In genomic region chr4:4182835-4183568, GRCh38 we compare ENCODE assay signal across 8 cellular contexts. TPM values are rescaled to one million over a fixed set of nuclear protein-coding genes. Genes with fewer than 3 reads are reported as not detected.
DNase-seq lines count a peak whose midpoint lies in the region; ATAC-seq, FAIRE-seq and TF ChIP-seq lines count a peak whose summit lies in the region.

No MANE protein-coding gene starts in this region.

- FAIRE-seq in HTR-8/SVneo (lab: Jason Lieb, UNC) (no peak), GM12878 (lab: Jason Lieb, UNC) (no peak)

- TF ChIP-seq CTCF in GM12878 (IDR thresholded peaks at IDR 0.05 in 2 of 3, conservative IDR thresholded peaks at IDR 0.05 in 1 of 3; ENCODE audit: control insufficient read depth in 2 of 3, extremely low read depth in 1 of 3, insufficient read depth in 1 of 3, low read depth in 3 of 3, low read length in 3 of 3) (peak; percentile 55 to 80 (median 78)), mucosa of descending colon (IDR thresholded peaks at IDR 0.05) (peak; percentile 43)

- intact Hi-C loops in GM12878 (cut with micrococcal nuclease; ENCODE audit: unreplicated experiment), result no loop called here
- intact Hi-C loops in mucosa of descending colon (cut with DNase I, micrococcal nuclease), result no loop called here
- intact Hi-C loops in aorta (cut with DNase I), result no loop called here

- DNase-seq in SIG-M5 treated with dmso at 0.1 percent for 504 hours (lab: John Stamatoyannopoulos, UW; ENCODE audit: unreplicated experiment) (peak; percentile 9), SIG-M5 (lab: John Stamatoyannopoulos, UW) (no peak), HTR-8/SVneo (ENCODE audit: insufficient read length, low spot score) (peak; percentile 20), GM12878 (ENCODE audit: low read depth, low spot score) (no peak), mucosa of descending colon (peak in 2 of 3 donors; percentile 9 to 35), aorta (no peak), EL (no peak)

- H3K4me2 ChIP-seq in GM12878 (ENCODE audit: control insufficient read depth, insufficient read depth), result no peak overlapping the region

- H3K4me3 ChIP-seq in GM12878 (no peak overlapping the region), mucosa of descending colon (no peak overlapping the region), aorta (ENCODE audit: low read length in 2 of 2) (no peak overlapping the region)

- H3K4me1 ChIP-seq in GM12878 (ENCODE audit: control insufficient read depth, insufficient read depth, low read length), result no peaks in the 10 kb centered on the region
- no peaks in the 10 kb centered on the region for H3K4me1 ChIP-seq in mucosa of descending colon (ENCODE audit: low read depth)
- no peaks in the 10 kb centered on the region for H3K4me1 ChIP-seq in aorta (ENCODE audit: control insufficient read depth in 1 of 2, insufficient read depth in 2 of 2, low read length in 2 of 2)

- H3K27me3 ChIP-seq in GM12878 (replicated peaks in 1 of 2; ENCODE audit: control insufficient read depth in 2 of 2, insufficient read depth in 2 of 2, low read length in 1 of 2) (no peaks in the 10 kb centered on the region), aorta (ENCODE audit: control insufficient read depth in 1 of 2, insufficient read depth in 2 of 2, low read length in 1 of 2) (no peaks in the 10 kb centered on the region)

- no peak for TF ChIP-seq POLR2A in GM12878 (IDR thresholded peaks at IDR 0.05; ENCODE audit: low read depth, low read length)

- CTCF ChIA-PET in GM12878 (lab: Yijun Ruan, JAX), result interaction anchor here (0.6 to 1.6 kb wide), 11 partner anchors 12 to 290 kb away, joined by 3 to 5 read pairs (median 3); no protein-coding TSS in a partner anchor

- POLR2A ChIA-PET in GM12878 (lab: Charles Lee), result no interaction called here

- H3K27ac ChIP-seq in GM12878 (ENCODE audit: control insufficient read depth, insufficient read depth) (no peak overlapping the region), aorta (ENCODE audit: low read depth in 1 of 2, low read length in 2 of 2) (no peak overlapping the region)

- no peak for ATAC-seq in GM12878
- ATAC-seq in mucosa of descending colon, result no peak
- no peak for ATAC-seq in GM18870 (IDR thresholded peaks at IDR 0.05; ENCODE audit: unreplicated experiment)
- no peak for ATAC-seq in aorta (ENCODE audit: low FRiP score)

- no peaks in the 10 kb centered on the region for H3K79me2 ChIP-seq in GM12878 (ENCODE audit: control insufficient read depth, insufficient read depth, low read length)

- no peak for TF ChIP-seq EP300 in GM12878 (IDR thresholded peaks at IDR 0.05; ENCODE audit: borderline replicate concordance in 1 of 2, control insufficient read depth in 1 of 2, low read depth in 2 of 2, low read length in 2 of 2)

- H3K9ac ChIP-seq in GM12878 (ENCODE audit: control insufficient read depth, insufficient read depth, low read length), result no peak overlapping the region

- RAD21 ChIA-PET in GM12878 (lab: Charles Lee; ENCODE audit: unreplicated experiment), result interaction anchor here (1.0 to 1.3 kb wide), 2 partner anchors 76 to 227 kb away, joined by 4 read pairs; no protein-coding TSS in a partner anchor

- 29% methylated on average over 19 of the region's 19 CpGs for WGBS in GM12878 (ENCODE audit: insufficient coverage, insufficient replicate concordance, low lambda C conversion rate, missing lambda C conversion rate)
- WGBS in aorta, 2 donors, result 40 to 47% methylated on average over 15 to 19 of the region's 19 CpGs

- SMC1A ChIA-PET in GM12878 (lab: Charles Lee; ENCODE audit: uncharacterized antibody, unreplicated experiment), result interaction anchor here (0.7 kb wide), 1 partner anchor 200 kb away, joined by 3 read pairs; no protein-coding TSS in a partner anchor

- no peaks in the 10 kb centered on the region for H3K36me3 ChIP-seq in GM12878 (ENCODE audit: control insufficient read depth in 2 of 2, insufficient read depth in 2 of 2, low read length in 1 of 2)
- H3K36me3 ChIP-seq in mucosa of descending colon (ENCODE audit: low read depth), result no peaks in the 10 kb centered on the region
- no peaks in the 10 kb centered on the region for H3K36me3 ChIP-seq in aorta (ENCODE audit: control insufficient read depth in 1 of 2, insufficient read depth in 2 of 2, low read length in 1 of 2)

- no peaks in the 10 kb centered on the region for H3K9me3 ChIP-seq in GM12878 (replicated peaks; ENCODE audit: control insufficient read depth, insufficient read depth, low read length)
- H3K9me3 ChIP-seq in mucosa of descending colon, result no peaks in the 10 kb centered on the region
- no peaks in the 10 kb centered on the region for H3K9me3 ChIP-seq in aorta (ENCODE audit: control insufficient read depth, low read length)

- in situ Hi-C loops in GM12878 (cut with MboI), result no loop called here

- peak; percentile 49 for TF ChIP-seq RAD21 in GM12878 (IDR thresholded peaks at IDR 0.05; ENCODE audit: insufficient read depth, low read depth, low read length)

- H2AFZ ChIP-seq in GM12878 (ENCODE audit: control insufficient read depth, low read depth, low read length), result no peak overlapping the region

- BruUV-seq in GM12878 (replicated peaks; lab: Mats Ljungman, UMichigan), result no TSS peak

- no peaks in the 10 kb centered on the region for H4K20me1 ChIP-seq in GM12878 (ENCODE audit: control insufficient read depth, insufficient read depth)

TF ChIP-seq in GM12878, 131 proteins besides CTCF, POLR2A, EP300 and RAD21:
- TF ChIP-seq PBX3 (IDR thresholded peaks at IDR 0.05; ENCODE audit: insufficient replicate concordance, low read depth, low read length), result peak; percentile 7
- TF ChIP-seq JUNB (IDR thresholded peaks at IDR 0.05), result no peak
- peak; percentile 31; the same call in 1 of the 2 replicates for TF ChIP-seq SMC3 (IDR thresholded peaks at IDR 0.05; ENCODE audit: borderline replicate concordance, low read length)
- no peak for TF ChIP-seq CHD1 (IDR thresholded peaks at IDR 0.05; ENCODE audit: low read depth, low read length)
- TF ChIP-seq IRF3 (IDR thresholded peaks at IDR 0.05), result no peak
- TF ChIP-seq MEF2B (IDR thresholded peaks at IDR 0.05; ENCODE audit: partially characterized antibody, poor library complexity, severe bottlenecking), result no peak

RNA-seq across cellular contexts. Expression of gene OTOP1, which starts 43.7 kb away (rescaled TPM):
- not detected in 2 replicates for total RNA-seq in GM12878 (2013; cell fraction: nucleolus; rRNA removed)
- total RNA-seq in GM12878 (2014; rRNA removed), result not detected in 2 replicates
- total RNA-seq in GM12878 (2014; rRNA removed; fragmentation: Illumina TruSeq; extraction: Trizol), result not detected in 2 replicates
- total RNA-seq in GM12878 (2021), result not detected in 2 replicates
- polyA plus RNA-seq in GM12878 (2011; ENCODE audit: low read depth), result not detected
- polyA plus RNA-seq in GM12878 (2011; rRNA removed), result not detected in 2 replicates
- polyA plus RNA-seq in GM12878 (2011; cell fraction: cytosol; rRNA removed), result not detected in 2 replicates
- polyA plus RNA-seq in GM12878 (2011; cell fraction: nucleus; rRNA removed), result not detected in 2 replicates
- polyA plus RNA-seq in GM12878 (2012), result not detected in 2 replicates
- polyA plus RNA-seq in GM12878 (2014; fragmentation: Illumina TruSeq; extraction: Trizol), result not detected in 2 replicates
- polyA plus RNA-seq in GM12878 (2014; fragmentation: Nextera tagmentation; extraction: Ambion mirVana), result not detected
- not detected in 2 replicates for polyA plus RNA-seq in GM12878 (2014; rRNA removed)
- polyA plus RNA-seq in GM12878 (2016; fragmentation: Nextera tagmentation; extraction: Ambion mirVana), result not detected
- polyA minus RNA-seq in GM12878 (2011; rRNA and poly(A)+ RNA removed), result not detected in 2 replicates
- not detected in 2 replicates for polyA minus RNA-seq in GM12878 (2011; cell fraction: cytosol; rRNA and poly(A)+ RNA removed)
- not detected in 2 replicates for polyA minus RNA-seq in GM12878 (2011; cell fraction: nucleus; rRNA and poly(A)+ RNA removed)
- not detected for total RNA-seq in mucosa of descending colon
- not detected for total RNA-seq in aorta
- not detected for polyA plus RNA-seq in aorta

Comparison
In these comparisons a context has a peak if more than half of its experiments do, and no peak if none do; other contexts are left out.
1. DNase-seq: peak in SIG-M5 treated with dmso at 0.1 percent for 504 hours (single experiment), HTR-8/SVneo (single experiment) and mucosa of descending colon (2 of 3); none in SIG-M5 (single experiment), GM12878 (single experiment), aorta (0 of 2) and EL (single experiment).